Comparison of ENCODE assay signal across 13 cellular contexts in genomic region chr12:16610006-16610520, GRCh38. TPM values are rescaled to one million over a fixed set of nuclear protein-coding genes. Genes with fewer than 3 reads are reported as not detected.
DNase-seq lines count a peak whose midpoint lies in the region; ATAC-seq and TF ChIP-seq lines count a peak whose summit lies in the region.
"Had no signal": no experiment of that assay in that cellular context is flagged by ENCODE, and none has a peak within 500 bp of the region (broad histone marks: within the 10 kb centered on the region; RNA-seq: fewer than 3 reads in every experiment).

No MANE protein-coding gene starts in this region.

- no peaks in the 10 kb centered on the region for H3K9me3 Mint-ChIP-seq in neural crest cell
- H3K9me3 Mint-ChIP-seq in activated CD8-positive, alpha-beta memory T cell treated with anti-CD3 and anti-CD28 coated beads, Interleukin-2, amount 10 ng/mL, durations not matched to agents 7 days and 5 days (ENCODE audit: low read depth) = no peaks in the 10 kb centered on the region
- H3K9me3 Mint-ChIP-seq: activated CD4-positive, alpha-beta memory T cell treated with anti-CD3 and anti-CD28 coated beads for 36 hours; activated naive CD4-positive, alpha-beta T cell treated with anti-CD3 and anti-CD28 coated beads, Interleukin-2, amount 10 ng/mL, durations not matched to agents 7 days and 5 days; T-helper 1 cell treated with Interleukin-12 subunit alpha and Interleukin-12 subunit beta and Interleukin-4 antibody, amounts not matched to agents 30 μg/mL and 1 μg/mL, for 36 hours had no signal

- peak overlapping the region; percentile 75 for H3K4me3 Mint-ChIP-seq in neural crest cell
- no peak overlapping the region for H3K4me3 Mint-ChIP-seq in activated CD8-positive, alpha-beta memory T cell treated with anti-CD3 and anti-CD28 coated beads, Interleukin-2, amount 10 ng/mL, durations not matched to agents 7 days and 5 days
- H3K4me3 Mint-ChIP-seq: activated CD4-positive, alpha-beta memory T cell treated with anti-CD3 and anti-CD28 coated beads for 36 hours; activated naive CD4-positive, alpha-beta T cell treated with anti-CD3 and anti-CD28 coated beads, Interleukin-2, amount 10 ng/mL, durations not matched to agents 7 days and 5 days; T-helper 1 cell treated with Interleukin-12 subunit alpha and Interleukin-12 subunit beta and Interleukin-4 antibody, amounts not matched to agents 30 μg/mL and 1 μg/mL, for 36 hours had no signal

- DNase-seq in DMS53 (lab: John Stamatoyannopoulos, UW) (peak; percentile 77), NCI-H1417 (lab: John Stamatoyannopoulos, UW) (peak; percentile 19 to 94 (median 84)), neural crest cell (ENCODE audit: low read depth, low spot score) (no peak), foreskin keratinocyte (no peak), activated T-cell treated with anti-CD3 and anti-CD28 coated beads for 4 hours (no peak)
- no peak for DNase-seq in activated CD8-positive, alpha-beta memory T cell treated with anti-CD3 and anti-CD28 coated beads, Interleukin-2, amount 10 ng/mL, durations not matched to agents 7 days and 5 days
- DNase-seq in NK-92 treated with Interleukin-12 subunit alpha and Interleukin-12 subunit beta, amount 100 ng/mL, for 24 hours (lab: John Stamatoyannopoulos, UW) = no peak
- DNase-seq: activated CD4-positive, alpha-beta memory T cell treated with anti-CD3 and anti-CD28 coated beads for 36 hours; activated naive CD4-positive, alpha-beta T cell treated with anti-CD3 and anti-CD28 coated beads, Interleukin-2, amount 10 ng/mL, durations not matched to agents 7 days and 5 days; EL had no signal

- no peak for ATAC-seq in foreskin keratinocyte
- ATAC-seq in activated CD8-positive, alpha-beta memory T cell treated with anti-CD3 and anti-CD28 coated beads, Interleukin-2, amount 10 ng/mL, durations not matched to agents 7 days and 5 days = no peak

- CTCF ChIA-PET in activated CD8-positive, alpha-beta memory T cell treated with anti-CD3 and anti-CD28 coated beads, Interleukin-2, amount 10 ng/mL, durations not matched to agents 7 days and 5 days (lab: Charles Lee) = no interaction called here

- H3K4me1 Mint-ChIP-seq in neural crest cell = peaks cover 54% of the 10 kb centered on the region
- H3K4me1 Mint-ChIP-seq in activated CD8-positive, alpha-beta memory T cell treated with anti-CD3 and anti-CD28 coated beads, Interleukin-2, amount 10 ng/mL, durations not matched to agents 7 days and 5 days = peaks cover 2% of the 10 kb centered on the region

- H3K27me3 Mint-ChIP-seq in neural crest cell (ENCODE audit: low read depth) = peaks cover 36% of the 10 kb centered on the region
- H3K27me3 Mint-ChIP-seq in activated CD8-positive, alpha-beta memory T cell treated with anti-CD3 and anti-CD28 coated beads, Interleukin-2, amount 10 ng/mL, durations not matched to agents 7 days and 5 days = peaks cover 41% of the 10 kb centered on the region

- peaks cover 76% of the 10 kb centered on the region for H3K27me3 ChIP-seq in foreskin keratinocyte

- no peaks in the 10 kb centered on the region for H3K4me1 ChIP-seq in foreskin keratinocyte

- H3K27ac Mint-ChIP-seq in neural crest cell (ENCODE audit: unreplicated experiment) = no peak overlapping the region
- H3K27ac Mint-ChIP-seq in activated CD8-positive, alpha-beta memory T cell treated with anti-CD3 and anti-CD28 coated beads, Interleukin-2, amount 10 ng/mL, durations not matched to agents 7 days and 5 days = no peak overlapping the region
- H3K27ac Mint-ChIP-seq: activated CD4-positive, alpha-beta memory T cell treated with anti-CD3 and anti-CD28 coated beads for 36 hours; activated naive CD4-positive, alpha-beta T cell treated with anti-CD3 and anti-CD28 coated beads, Interleukin-2, amount 10 ng/mL, durations not matched to agents 7 days and 5 days; T-helper 1 cell treated with Interleukin-12 subunit alpha and Interleukin-12 subunit beta and Interleukin-4 antibody, amounts not matched to agents 30 μg/mL and 1 μg/mL, for 36 hours had no signal

- no peaks in the 10 kb centered on the region for H3K36me3 Mint-ChIP-seq in neural crest cell (ENCODE audit: low read depth)
- no peaks in the 10 kb centered on the region for H3K36me3 Mint-ChIP-seq in activated CD8-positive, alpha-beta memory T cell treated with anti-CD3 and anti-CD28 coated beads, Interleukin-2, amount 10 ng/mL, durations not matched to agents 7 days and 5 days
- H3K36me3 Mint-ChIP-seq: activated CD4-positive, alpha-beta memory T cell treated with anti-CD3 and anti-CD28 coated beads for 36 hours; activated naive CD4-positive, alpha-beta T cell treated with anti-CD3 and anti-CD28 coated beads, Interleukin-2, amount 10 ng/mL, durations not matched to agents 7 days and 5 days had no signal

- H3K27ac ChIP-seq in cingulate gyrus (ENCODE audit: low read depth, low read length) = peak overlapping the region; percentile 91
- H3K27ac ChIP-seq in foreskin keratinocyte = no peak overlapping the region

- TF ChIP-seq CTCF in neural crest cell (conservative IDR thresholded peaks at IDR 0.05) (no peak), foreskin keratinocyte (conservative IDR thresholded peaks at IDR 0.05) (no peak)

RNA-seq across cellular contexts. Expression of gene LMO3, which starts 4.1 kb away (rescaled TPM):
- total RNA-seq in neural crest cell (26.5 and 34.1 TPM in 2 replicates), foreskin keratinocyte (not detected in 2 replicates)
- not detected in 2 replicates for polyA plus RNA-seq in foreskin keratinocyte
- total RNA-seq in activated CD8-positive, alpha-beta memory T cell treated with anti-CD3 and anti-CD28 coated beads, Interleukin-2, amount 10 ng/mL, durations not matched to agents 7 days and 5 days = not detected
- total RNA-seq: activated CD4-positive, alpha-beta memory T cell treated with anti-CD3 and anti-CD28 coated beads for 36 hours; MCF 10A had no signal

Comparison
In these comparisons a context has a peak if more than half of its experiments do, and no peak if none do; other contexts are left out.
1. DNase-seq: peak in DMS53 (single experiment) and NCI-H1417 (3 of 3); none in neural crest cell (single experiment), foreskin keratinocyte (0 of 2), activated T-cell treated with anti-CD3 and anti-CD28 coated beads for 4 hours (single experiment), activated CD8-positive, alpha-beta memory T cell treated with anti-CD3 and anti-CD28 coated beads, Interleukin-2, amount 10 ng/mL, durations not matched to agents 7 days and 5 days (single experiment) and NK-92 treated with Interleukin-12 subunit alpha and Interleukin-12 subunit beta, amount 100 ng/mL, for 24 hours (single experiment).
2. RNA of gene LMO3, which starts 4.1 kb away (total RNA-seq): 26.5 to 34.1 TPM in neural crest cell; not detected in foreskin keratinocyte and not detected in activated CD8-positive, alpha-beta memory T cell treated with anti-CD3 and anti-CD28 coated beads, Interleukin-2, amount 10 ng/mL, durations not matched to agents 7 days and 5 days; every median in the first group is over 10 times any median in the second.